In the genomic region with DNA sequence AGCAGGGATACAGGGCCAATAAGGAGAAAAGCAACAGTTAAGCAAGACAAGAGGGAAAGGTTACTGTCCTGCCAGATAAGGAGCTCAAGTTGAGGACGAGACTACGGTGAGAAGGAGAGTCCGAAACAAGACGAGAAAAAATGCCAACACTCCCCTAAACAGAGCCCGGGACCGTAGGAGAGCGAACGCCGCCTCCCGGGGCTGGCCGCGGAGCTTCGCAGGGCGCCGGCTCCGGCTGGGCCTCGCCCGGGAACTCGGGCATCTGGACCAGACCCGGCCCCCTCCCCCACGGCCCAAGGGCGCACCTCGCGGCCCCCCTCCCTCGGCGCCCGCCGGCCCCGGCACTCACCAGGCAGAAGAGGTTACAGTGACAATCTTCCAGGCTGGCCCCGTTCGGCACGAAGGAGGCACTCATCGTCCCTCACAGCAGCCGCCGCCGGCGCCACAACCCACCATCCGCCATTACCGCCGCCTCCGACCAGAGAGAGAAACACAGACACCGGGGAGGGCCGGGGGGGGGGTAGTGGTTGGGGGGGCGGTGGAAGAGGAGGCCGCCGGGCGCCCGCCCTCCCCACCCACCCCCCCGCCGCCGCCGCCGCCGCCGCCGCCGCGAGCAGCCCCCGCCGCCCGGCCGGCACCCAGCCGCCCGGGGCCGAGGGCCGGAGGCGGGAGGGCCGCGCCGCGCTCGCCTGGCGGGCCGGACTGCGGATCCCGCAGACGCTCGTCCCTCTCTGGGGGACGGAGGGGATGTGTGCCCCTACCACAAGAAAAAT, we compare ENCODE assay signal across 1 cellular context.
TF ChIP-seq lines count a peak whose summit lies in the region.

A gene with protein sequence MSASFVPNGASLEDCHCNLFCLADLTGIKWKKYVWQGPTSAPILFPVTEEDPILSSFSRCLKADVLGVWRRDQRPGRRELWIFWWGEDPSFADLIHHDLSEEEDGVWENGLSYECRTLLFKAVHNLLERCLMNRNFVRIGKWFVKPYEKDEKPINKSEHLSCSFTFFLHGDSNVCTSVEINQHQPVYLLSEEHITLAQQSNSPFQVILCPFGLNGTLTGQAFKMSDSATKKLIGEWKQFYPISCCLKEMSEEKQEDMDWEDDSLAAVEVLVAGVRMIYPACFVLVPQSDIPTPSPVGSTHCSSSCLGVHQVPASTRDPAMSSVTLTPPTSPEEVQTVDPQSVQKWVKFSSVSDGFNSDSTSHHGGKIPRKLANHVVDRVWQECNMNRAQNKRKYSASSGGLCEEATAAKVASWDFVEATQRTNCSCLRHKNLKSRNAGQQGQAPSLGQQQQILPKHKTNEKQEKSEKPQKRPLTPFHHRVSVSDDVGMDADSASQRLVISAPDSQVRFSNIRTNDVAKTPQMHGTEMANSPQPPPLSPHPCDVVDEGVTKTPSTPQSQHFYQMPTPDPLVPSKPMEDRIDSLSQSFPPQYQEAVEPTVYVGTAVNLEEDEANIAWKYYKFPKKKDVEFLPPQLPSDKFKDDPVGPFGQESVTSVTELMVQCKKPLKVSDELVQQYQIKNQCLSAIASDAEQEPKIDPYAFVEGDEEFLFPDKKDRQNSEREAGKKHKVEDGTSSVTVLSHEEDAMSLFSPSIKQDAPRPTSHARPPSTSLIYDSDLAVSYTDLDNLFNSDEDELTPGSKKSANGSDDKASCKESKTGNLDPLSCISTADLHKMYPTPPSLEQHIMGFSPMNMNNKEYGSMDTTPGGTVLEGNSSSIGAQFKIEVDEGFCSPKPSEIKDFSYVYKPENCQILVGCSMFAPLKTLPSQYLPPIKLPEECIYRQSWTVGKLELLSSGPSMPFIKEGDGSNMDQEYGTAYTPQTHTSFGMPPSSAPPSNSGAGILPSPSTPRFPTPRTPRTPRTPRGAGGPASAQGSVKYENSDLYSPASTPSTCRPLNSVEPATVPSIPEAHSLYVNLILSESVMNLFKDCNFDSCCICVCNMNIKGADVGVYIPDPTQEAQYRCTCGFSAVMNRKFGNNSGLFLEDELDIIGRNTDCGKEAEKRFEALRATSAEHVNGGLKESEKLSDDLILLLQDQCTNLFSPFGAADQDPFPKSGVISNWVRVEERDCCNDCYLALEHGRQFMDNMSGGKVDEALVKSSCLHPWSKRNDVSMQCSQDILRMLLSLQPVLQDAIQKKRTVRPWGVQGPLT (N-terminal part only) (minus strand): TSS at position 488 of the 773 bp plus-strand sequence. CDS start 73 bp downstream, at position 415.

TF ChIP-seq in GM23338, 12 proteins besides CTCF, POLR2A, EP300 and RAD21 (continued from another document):
- TF ChIP-seq EZH2phosphoT487 (IDR thresholded peaks at IDR 0.05; ENCODE audit: unreplicated experiment) = no peak
- TF ChIP-seq, protein P1, sequence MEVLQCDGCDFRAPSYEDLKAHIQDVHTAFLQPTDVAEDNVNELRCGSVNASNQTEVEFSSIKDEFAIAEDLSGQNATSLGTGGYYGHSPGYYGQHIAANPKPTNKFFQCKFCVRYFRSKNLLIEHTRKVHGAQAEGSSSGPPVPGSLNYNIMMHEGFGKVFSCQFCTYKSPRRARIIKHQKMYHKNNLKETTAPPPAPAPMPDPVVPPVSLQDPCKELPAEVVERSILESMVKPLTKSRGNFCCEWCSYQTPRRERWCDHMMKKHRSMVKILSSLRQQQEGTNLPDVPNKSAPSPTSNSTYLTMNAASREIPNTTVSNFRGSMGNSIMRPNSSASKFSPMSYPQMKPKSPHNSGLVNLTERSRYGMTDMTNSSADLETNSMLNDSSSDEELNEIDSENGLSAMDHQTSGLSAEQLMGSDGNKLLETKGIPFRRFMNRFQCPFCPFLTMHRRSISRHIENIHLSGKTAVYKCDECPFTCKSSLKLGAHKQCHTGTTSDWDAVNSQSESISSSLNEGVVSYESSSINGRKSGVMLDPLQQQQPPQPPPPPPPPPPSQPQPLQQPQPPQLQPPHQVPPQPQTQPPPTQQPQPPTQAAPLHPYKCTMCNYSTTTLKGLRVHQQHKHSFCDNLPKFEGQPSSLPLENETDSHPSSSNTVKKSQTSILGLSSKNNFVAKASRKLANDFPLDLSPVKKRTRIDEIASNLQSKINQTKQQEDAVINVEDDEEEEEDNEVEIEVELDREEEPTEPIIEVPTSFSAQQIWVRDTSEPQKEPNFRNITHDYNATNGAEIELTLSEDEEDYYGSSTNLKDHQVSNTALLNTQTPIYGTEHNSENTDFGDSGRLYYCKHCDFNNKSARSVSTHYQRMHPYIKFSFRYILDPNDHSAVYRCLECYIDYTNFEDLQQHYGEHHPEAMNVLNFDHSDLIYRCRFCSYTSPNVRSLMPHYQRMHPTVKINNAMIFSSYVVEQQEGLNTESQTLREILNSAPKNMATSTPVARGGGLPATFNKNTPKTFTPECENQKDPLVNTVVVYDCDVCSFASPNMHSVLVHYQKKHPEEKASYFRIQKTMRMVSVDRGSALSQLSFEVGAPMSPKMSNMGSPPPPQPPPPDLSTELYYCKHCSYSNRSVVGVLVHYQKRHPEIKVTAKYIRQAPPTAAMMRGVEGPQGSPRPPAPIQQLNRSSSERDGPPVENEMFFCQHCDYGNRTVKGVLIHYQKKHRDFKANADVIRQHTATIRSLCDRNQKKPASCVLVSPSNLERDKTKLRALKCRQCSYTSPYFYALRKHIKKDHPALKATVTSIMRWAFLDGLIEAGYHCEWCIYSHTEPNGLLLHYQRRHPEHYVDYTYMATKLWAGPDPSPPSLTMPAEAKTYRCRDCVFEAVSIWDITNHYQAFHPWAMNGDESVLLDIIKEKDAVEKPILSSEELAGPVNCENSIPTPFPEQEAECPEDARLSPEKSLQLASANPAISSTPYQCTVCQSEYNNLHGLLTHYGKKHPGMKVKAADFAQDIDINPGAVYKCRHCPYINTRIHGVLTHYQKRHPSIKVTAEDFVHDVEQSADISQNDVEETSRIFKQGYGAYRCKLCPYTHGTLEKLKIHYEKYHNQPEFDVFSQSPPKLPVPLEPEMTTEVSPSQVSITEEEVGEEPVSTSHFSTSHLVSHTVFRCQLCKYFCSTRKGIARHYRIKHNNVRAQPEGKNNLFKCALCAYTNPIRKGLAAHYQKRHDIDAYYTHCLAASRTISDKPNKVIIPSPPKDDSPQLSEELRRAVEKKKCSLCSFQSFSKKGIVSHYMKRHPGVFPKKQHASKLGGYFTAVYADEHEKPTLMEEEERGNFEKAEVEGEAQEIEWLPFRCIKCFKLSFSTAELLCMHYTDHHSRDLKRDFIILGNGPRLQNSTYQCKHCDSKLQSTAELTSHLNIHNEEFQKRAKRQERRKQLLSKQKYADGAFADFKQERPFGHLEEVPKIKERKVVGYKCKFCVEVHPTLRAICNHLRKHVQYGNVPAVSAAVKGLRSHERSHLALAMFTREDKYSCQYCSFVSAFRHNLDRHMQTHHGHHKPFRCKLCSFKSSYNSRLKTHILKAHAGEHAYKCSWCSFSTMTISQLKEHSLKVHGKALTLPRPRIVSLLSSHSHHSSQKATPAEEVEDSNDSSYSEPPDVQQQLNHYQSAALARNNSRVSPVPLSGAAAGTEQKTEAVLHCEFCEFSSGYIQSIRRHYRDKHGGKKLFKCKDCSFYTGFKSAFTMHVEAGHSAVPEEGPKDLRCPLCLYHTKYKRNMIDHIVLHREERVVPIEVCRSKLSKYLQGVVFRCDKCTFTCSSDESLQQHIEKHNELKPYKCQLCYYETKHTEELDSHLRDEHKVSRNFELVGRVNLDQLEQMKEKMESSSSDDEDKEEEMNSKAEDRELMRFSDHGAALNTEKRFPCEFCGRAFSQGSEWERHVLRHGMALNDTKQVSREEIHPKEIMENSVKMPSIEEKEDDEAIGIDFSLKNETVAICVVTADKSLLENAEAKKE (CRISPR knock-in tag; IDR thresholded peaks at IDR 0.05) = no peak
- no peak for TF ChIP-seq ZNF114 (CRISPR knock-in tag; IDR thresholded peaks at IDR 0.05)
- TF ChIP-seq CREB1 (CRISPR knock-in tag; IDR thresholded peaks at IDR 0.05; ENCODE audit: low read depth) = no peak
- no peak for TF ChIP-seq POLR2AphosphoS5 (IDR thresholded peaks at IDR 0.05; ENCODE audit: low read depth)
- no peak for TF ChIP-seq EZH2 (IDR thresholded peaks at IDR 0.05; ENCODE audit: low read depth, unreplicated experiment)
- no peak for TF ChIP-seq ZNF331 (CRISPR knock-in tag; IDR thresholded peaks at IDR 0.05; ENCODE audit: low read depth)
- no peak for TF ChIP-seq JUNB (IDR thresholded peaks at IDR 0.05; ENCODE audit: unreplicated experiment)
- TF ChIP-seq NANOG (IDR thresholded peaks at IDR 0.05; ENCODE audit: borderline replicate concordance) = no peak
- TF ChIP-seq, protein P2, sequence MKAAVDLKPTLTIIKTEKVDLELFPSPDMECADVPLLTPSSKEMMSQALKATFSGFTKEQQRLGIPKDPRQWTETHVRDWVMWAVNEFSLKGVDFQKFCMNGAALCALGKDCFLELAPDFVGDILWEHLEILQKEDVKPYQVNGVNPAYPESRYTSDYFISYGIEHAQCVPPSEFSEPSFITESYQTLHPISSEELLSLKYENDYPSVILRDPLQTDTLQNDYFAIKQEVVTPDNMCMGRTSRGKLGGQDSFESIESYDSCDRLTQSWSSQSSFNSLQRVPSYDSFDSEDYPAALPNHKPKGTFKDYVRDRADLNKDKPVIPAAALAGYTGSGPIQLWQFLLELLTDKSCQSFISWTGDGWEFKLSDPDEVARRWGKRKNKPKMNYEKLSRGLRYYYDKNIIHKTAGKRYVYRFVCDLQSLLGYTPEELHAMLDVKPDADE (IDR thresholded peaks at IDR 0.05) = no peak
- TF ChIP-seq STAT1 (IDR thresholded peaks at IDR 0.05; ENCODE audit: unreplicated experiment) = no peak
